In the genomic region with DNA sequence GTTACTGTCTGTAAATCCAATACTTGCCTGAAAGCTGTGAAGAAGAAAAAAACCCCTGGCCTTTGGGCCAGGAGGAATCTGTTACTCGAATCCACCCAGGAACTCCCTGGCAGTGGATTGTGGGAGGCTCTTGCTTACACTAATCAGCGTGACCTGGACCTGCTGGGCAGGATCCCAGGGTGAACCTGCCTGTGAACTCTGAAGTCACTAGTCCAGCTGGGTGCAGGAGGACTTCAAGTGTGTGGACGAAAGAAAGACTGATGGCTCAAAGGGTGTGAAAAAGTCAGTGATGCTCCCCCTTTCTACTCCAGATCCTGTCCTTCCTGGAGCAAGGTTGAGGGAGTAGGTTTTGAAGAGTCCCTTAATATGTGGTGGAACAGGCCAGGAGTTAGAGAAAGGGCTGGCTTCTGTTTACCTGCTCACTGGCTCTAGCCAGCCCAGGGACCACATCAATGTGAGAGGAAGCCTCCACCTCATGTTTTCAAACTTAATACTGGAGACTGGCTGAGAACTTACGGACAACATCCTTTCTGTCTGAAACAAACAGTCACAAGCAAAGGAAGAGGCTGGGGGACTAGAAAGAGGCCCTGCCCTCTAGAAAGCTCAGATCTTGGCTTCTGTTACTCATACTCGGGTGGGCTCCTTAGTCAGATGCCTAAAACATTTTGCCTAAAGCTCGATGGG, we compare ENCODE assay signal across 11 cellular contexts. TPM values are rescaled to one million over a fixed set of nuclear protein-coding genes. Genes with fewer than 3 reads are reported as not detected.
A peak's percentile ranks its signal among the peaks of the same experiment; 100 is the strongest.
DNase-seq lines count a peak whose midpoint lies in the region; ATAC-seq and TF ChIP-seq lines count a peak whose summit lies in the region.
"Had no signal": no experiment of that assay in that cellular context is flagged by ENCODE, and none has a peak within 500 bp of the region (broad histone marks: within the 10 kb centered on the region; RNA-seq: fewer than 3 reads in every experiment).

No MANE protein-coding gene starts in this region.

- no peak overlapping the region for H3K4me3 Mint-ChIP-seq in natural killer cell treated with Interleukin-12 subunit alpha and Interleukin-12 subunit beta and Interleukin-15 and Interleukin-18, amount 100 ng/mL, for 72 hours

- H3K4me3 ChIP-seq in A673 (ENCODE audit: low read depth, low read length, poor library complexity, severe bottlenecking) = no peak overlapping the region
- no peak overlapping the region for H3K4me3 ChIP-seq in choroid plexus epithelial cell (ENCODE audit: low read depth, low read length)
- no peak overlapping the region for H3K4me3 ChIP-seq in WERI-Rb-1 (ENCODE audit: low read depth, low read length)

- H3K27ac Mint-ChIP-seq in natural killer cell treated with Interleukin-12 subunit alpha and Interleukin-12 subunit beta and Interleukin-15 and Interleukin-18, amount 100 ng/mL, for 72 hours = peak overlapping the region; percentile 55 to 85

- CTCF ChIA-PET in A673 (lab: Charles Lee) = interaction anchor here (0.6 kb wide), 1 partner anchor 77 kb away, joined by 7 read pairs; no protein-coding TSS in a partner anchor

- H3K27ac ChIP-seq in A673 (ENCODE audit: low read depth, low read length, poor library complexity, severe bottlenecking) (no peak overlapping the region), WERI-Rb-1 (no peak overlapping the region), foreskin keratinocyte (no peak overlapping the region)

- intact Hi-C loops in A673 (cut with micrococcal nuclease; ENCODE audit: unreplicated experiment) = no loop called here

- H3K27me3 ChIP-seq in A673 (replicated peaks; ENCODE audit: insufficient read depth, low read depth, low read length, poor library complexity) = no peaks in the 10 kb centered on the region
- no peaks in the 10 kb centered on the region for H3K27me3 ChIP-seq in WERI-Rb-1 (ENCODE audit: insufficient read depth, low read depth, severe bottlenecking)
- no peaks in the 10 kb centered on the region for H3K27me3 ChIP-seq in foreskin keratinocyte

- POLR2A ChIA-PET in A673 (lab: Charles Lee; ENCODE audit: low non-redundant PET) = no interaction called here

- ATAC-seq in natural killer cell treated with Interleukin-12 subunit alpha and Interleukin-12 subunit beta and Interleukin-15 and Interleukin-18, amount 100 ng/mL, for 72 hours = no peak
- no peak for ATAC-seq in foreskin keratinocyte
- ATAC-seq in HG03196 (IDR thresholded peaks at IDR 0.05; ENCODE audit: unreplicated experiment) = no peak

- peaks cover 15% of the 10 kb centered on the region for H3K36me3 Mint-ChIP-seq in natural killer cell treated with Interleukin-12 subunit alpha and Interleukin-12 subunit beta and Interleukin-15 and Interleukin-18, amount 100 ng/mL, for 72 hours

- H3K36me3 ChIP-seq in A673 (ENCODE audit: insufficient read depth, low read length, poor library complexity, severe bottlenecking) = peaks cover 14% of the 10 kb centered on the region
- peaks cover 86% of the 10 kb centered on the region for H3K36me3 ChIP-seq in WERI-Rb-1

- H3K4me1 ChIP-seq in A673 (ENCODE audit: insufficient read depth, low read length, poor library complexity, severe bottlenecking) (no peaks in the 10 kb centered on the region), foreskin keratinocyte (no peaks in the 10 kb centered on the region)

- no peaks in the 10 kb centered on the region for H3K9me3 Mint-ChIP-seq in natural killer cell treated with Interleukin-12 subunit alpha and Interleukin-12 subunit beta and Interleukin-15 and Interleukin-18, amount 100 ng/mL, for 72 hours

- peaks cover 6 to 25% of the 10 kb centered on the region in 2 donors for H3K4me1 Mint-ChIP-seq in natural killer cell treated with Interleukin-12 subunit alpha and Interleukin-12 subunit beta and Interleukin-15 and Interleukin-18, amount 100 ng/mL, for 72 hours (ENCODE audit: low read depth in 2 of 2)

- H3K9me3 ChIP-seq in A673 (ENCODE audit: low read depth, low read length, poor library complexity, severe bottlenecking) = no peaks in the 10 kb centered on the region
- H3K9me3 ChIP-seq in WERI-Rb-1 (ENCODE audit: severe bottlenecking) = no peaks in the 10 kb centered on the region

- BruUV-seq in A673 (replicated peaks; lab: Mats Ljungman, UMichigan) = TSS peak; percentile 14

- no peaks in the 10 kb centered on the region for H3K27me3 Mint-ChIP-seq in natural killer cell treated with Interleukin-12 subunit alpha and Interleukin-12 subunit beta and Interleukin-15 and Interleukin-18, amount 100 ng/mL, for 72 hours

- no peak for TF ChIP-seq CTCF in A673 (conservative IDR thresholded peaks at IDR 0.05; ENCODE audit: low read depth, low read length)
- no peak for TF ChIP-seq CTCF in choroid plexus epithelial cell (conservative IDR thresholded peaks at IDR 0.05; ENCODE audit: low read depth, low read length)
- TF ChIP-seq CTCF in WERI-Rb-1 (IDR thresholded peaks at IDR 0.05; ENCODE audit: low read depth, low read length) = no peak
- no peak for TF ChIP-seq CTCF in foreskin keratinocyte (conservative IDR thresholded peaks at IDR 0.05)

- DNase-seq in A673 (ENCODE audit: low spot score) = no peak
- DNase-seq in T-helper 22 cell (ENCODE audit: low read depth) = peak; percentile 36
- DNase-seq in choroid plexus epithelial cell (ENCODE audit: low read depth) = peak; percentile 58
- peak; percentile 31 for DNase-seq in natural killer cell treated with Interleukin-12 subunit alpha and Interleukin-12 subunit beta and Interleukin-15 and Interleukin-18, amount 100 ng/mL, for 72 hours (ENCODE audit: low spot score)
- DNase-seq in WERI-Rb-1 = no peak
- DNase-seq in GM19238 (ENCODE audit: insufficient read length, low spot score) = no peak
- no peak for DNase-seq in foreskin keratinocyte
- DNase-seq: dermis blood vessel endothelial cell; NCI-H2029 treated with DMSO at 0.1 percent for 48 hours; stimulated activated CD4-positive, alpha-beta T cell treated with anti-CD3 and anti-CD28 coated beads, Interleukin-4, amount 100 ng/mL, for 1 hour had no signal

RNA-seq across cellular contexts. Expression of a gene that starts 13.5 kb away (rescaled TPM):
- total RNA-seq in A673 (2021) (0.24 and 0.46 TPM in 2 replicates), foreskin keratinocyte (6.1 and 11.9 TPM in 2 replicates)
- 1 to 10 TPM in 1 of 2 donors, under 1 TPM in 1; 0.74 to 1.0 TPM for total RNA-seq in natural killer cell treated with Interleukin-12 subunit alpha and Interleukin-12 subunit beta and Interleukin-15 and Interleukin-18, amount 100 ng/mL, for 72 hours
- 4.6 and 8.6 TPM in 2 replicates for polyA plus RNA-seq in foreskin keratinocyte

Comparison
In these comparisons a context has a peak if more than half of its experiments do, and no peak if none do; other contexts are left out.
1. DNase-seq: peak in T-helper 22 cell (single experiment), choroid plexus epithelial cell (single experiment) and natural killer cell treated with Interleukin-12 subunit alpha and Interleukin-12 subunit beta and Interleukin-15 and Interleukin-18, amount 100 ng/mL, for 72 hours (single experiment); none in A673 (single experiment), WERI-Rb-1 (single experiment), GM19238 (single experiment) and foreskin keratinocyte (0 of 2).